1 cellular context compared by ENCODE assay signal in genomic region chr1:189669846-189670245, GRCh38.
TF ChIP-seq lines count a peak whose summit lies in the region.

No MANE protein-coding gene starts in this region.

TF ChIP-seq in SK-N-SH, 30 proteins besides CTCF, POLR2A, EP300 and RAD21 (continued from another document):
- TF ChIP-seq REST (IDR thresholded peaks at IDR 0.05; ENCODE audit: low read depth, low read length) (no peak), GATA2 (CRISPR knock-in tag; IDR thresholded peaks at IDR 0.05) (no peak)
TF ChIP-seq in SK-N-SH: peak in this region for 2.
